11 cellular contexts compared by ENCODE assay signal in the genomic region with DNA sequence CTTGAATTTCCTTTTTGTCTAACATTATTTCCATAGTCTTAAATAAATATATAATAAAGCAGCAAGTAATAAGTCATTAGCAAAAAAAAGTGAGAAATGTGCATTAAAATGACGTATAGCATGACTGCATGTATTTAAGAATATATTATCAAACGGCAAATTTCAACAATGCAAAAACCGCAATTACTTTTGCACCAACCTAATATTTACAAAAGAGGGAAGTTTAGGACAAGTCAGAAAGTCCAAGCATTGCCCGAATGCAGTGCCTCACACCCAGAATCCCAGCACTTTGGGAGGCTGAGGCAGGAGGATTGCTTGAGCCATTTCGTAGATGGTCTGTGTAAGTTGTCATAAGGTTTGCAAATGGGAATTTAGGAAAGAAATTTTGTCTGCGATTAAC.
"Had no signal": no experiment of that assay in that cellular context is flagged by ENCODE, and none has a peak within 500 bp of the region (broad histone marks: within the 10 kb centered on the region; RNA-seq: fewer than 3 reads in every experiment).

No MANE protein-coding gene starts in this region.

- DNase-seq: H9, HCEC 1CT, HFFc6, IMR-90, Karpas-422, KBM-7 had no signal

- ATAC-seq: GM23338 had no signal

- H3K4me2 ChIP-seq: GM23338, KMS-11 had no signal

- H3K9ac ChIP-seq: KMS-11 had no signal

- H2AFZ ChIP-seq: GM23338 had no signal

- H3K4me3 ChIP-seq: GM23338 had no signal

- FAIRE-seq: H1, H54 had no signal

- H3K27ac ChIP-seq: HL-60, KMS-11 had no signal
